In the genomic region with DNA sequence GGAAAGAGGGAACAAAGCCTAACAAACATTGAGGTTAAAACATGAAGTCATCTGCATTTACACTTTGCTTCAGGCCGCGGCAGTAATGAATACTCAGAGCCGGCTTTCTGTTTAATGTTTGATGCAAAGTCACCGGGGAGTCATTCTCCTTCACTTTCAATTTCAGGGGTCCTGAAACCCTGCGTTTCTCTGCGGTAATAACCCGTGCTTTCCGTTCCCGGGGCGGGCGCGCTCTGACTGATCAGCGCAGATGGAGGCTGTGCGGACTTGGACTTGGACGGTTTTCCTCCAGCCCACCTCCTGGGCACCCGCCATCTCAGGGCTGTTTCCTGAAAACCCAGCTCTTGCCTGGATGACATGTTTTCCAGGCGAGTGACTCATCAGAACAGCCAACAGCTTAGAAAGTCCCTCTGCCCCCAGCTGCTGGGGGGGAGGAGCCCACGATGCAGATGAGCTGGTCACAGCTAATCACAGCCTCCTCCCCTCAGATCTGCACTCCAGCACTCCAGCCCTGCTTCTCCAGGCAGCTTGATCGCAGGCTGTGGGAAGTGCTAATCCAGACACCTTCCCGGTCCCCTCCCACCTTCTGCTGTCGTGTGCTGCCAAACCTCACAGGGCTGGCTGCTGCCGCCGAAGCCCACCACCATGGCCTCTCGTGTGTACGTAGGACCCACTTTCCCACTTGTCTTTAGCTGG, we compare ENCODE assay signal across 8 cellular contexts.
A peak's percentile ranks its signal among the peaks of the same experiment; 100 is the strongest.
DNase-seq lines count a peak whose midpoint lies in the region; ATAC-seq, FAIRE-seq and TF ChIP-seq lines count a peak whose summit lies in the region.

No MANE protein-coding gene starts in this region.

- POLR2A ChIA-PET in WTC11 (lab: Charles Lee) = interaction anchor here (1.5 kb wide), 1 partner anchor 26 kb away, joined by 4 read pairs; no protein-coding TSS in a partner anchor

- no peaks in the 10 kb centered on the region for H3K27me3 Mint-ChIP-seq in WTC11 (ENCODE audit: low read depth)
- peaks cover 0 to 3% (median 2%) of the 10 kb centered on the region in 3 donors for H3K27me3 Mint-ChIP-seq in immature natural killer cell (ENCODE audit: low read depth in 3 of 3)

- H3K36me3 ChIP-seq in bronchial epithelial cell (ENCODE audit: control insufficient read depth, insufficient read depth, low read length) = no peaks in the 10 kb centered on the region

- H3K4me3 ChIP-seq in bronchial epithelial cell (ENCODE audit: low read depth, low read length) (peak overlapping the region; percentile 41), skin epidermis (peak overlapping the region; percentile 22 to 46 (median 29))

- H3K4me3 Mint-ChIP-seq in WTC11 = peak overlapping the region; percentile 64
- peak overlapping the region; percentile 76 to 97 (median 91) for H3K4me3 Mint-ChIP-seq in immature natural killer cell

- DNase-seq in SIG-M5 treated with dmso at 0.1 percent for 504 hours (lab: John Stamatoyannopoulos, UW; ENCODE audit: unreplicated experiment) (peak; percentile 71), SIG-M5 (lab: John Stamatoyannopoulos, UW) (no peak), NCI-H2107 (lab: John Stamatoyannopoulos, UW) (peak; percentile 83), WTC11 (ENCODE audit: low spot score) (peak; percentile 82), bronchial epithelial cell (ENCODE audit: low read depth) (peak; percentile 96), immature natural killer cell (peak; percentile 77 to 78 (median 77))

- H3K27me3 ChIP-seq in bronchial epithelial cell (ENCODE audit: control insufficient read depth, insufficient read depth, low read length) = no peaks in the 10 kb centered on the region

- no peaks in the 10 kb centered on the region for H3K36me3 Mint-ChIP-seq in WTC11
- H3K36me3 Mint-ChIP-seq in immature natural killer cell = peaks cover 0 to 3% (median 0%) of the 10 kb centered on the region in 3 donors

- TF ChIP-seq CTCF in WTC11 (IDR thresholded peaks at IDR 0.05) = no peak
- TF ChIP-seq CTCF in bronchial epithelial cell (IDR thresholded peaks at IDR 0.05; ENCODE audit: insufficient read depth, low read length, severe bottlenecking) = no peak

- FAIRE-seq in bronchial epithelial cell (lab: Jason Lieb, UNC) = peak; percentile 40

- H3K27ac Mint-ChIP-seq in WTC11 (peak overlapping the region; percentile 95), immature natural killer cell (peak overlapping the region; percentile 79 to 95 (median 92))

- ATAC-seq in HG03045 (IDR thresholded peaks at IDR 0.05; ENCODE audit: unreplicated experiment) (peak; percentile 68), WTC11 (peak; percentile 96)

- CTCF ChIA-PET in WTC11 (lab: Charles Lee) = interaction anchor here (0.6 to 2.9 kb wide), 8 partner anchors 11 to 406 kb away, joined by 3 to 18 read pairs (median 5); no protein-coding TSS in a partner anchor

- peak overlapping the region; percentile 18 to 93 (median 87) for H3K27ac ChIP-seq in skin epidermis

- H3K4me1 Mint-ChIP-seq in WTC11 (peaks cover 35% of the 10 kb centered on the region), immature natural killer cell (peaks cover 21 to 30% of the 10 kb centered on the region in 2 donors)

- H3K9me3 Mint-ChIP-seq in WTC11 = no peaks in the 10 kb centered on the region
- H3K9me3 Mint-ChIP-seq in immature natural killer cell = no peaks in the 10 kb centered on the region

TF ChIP-seq in WTC11, 78 proteins besides CTCF, POLR2A, EP300 and RAD21 (continues in another document):
- TF ChIP-seq, protein P1, sequence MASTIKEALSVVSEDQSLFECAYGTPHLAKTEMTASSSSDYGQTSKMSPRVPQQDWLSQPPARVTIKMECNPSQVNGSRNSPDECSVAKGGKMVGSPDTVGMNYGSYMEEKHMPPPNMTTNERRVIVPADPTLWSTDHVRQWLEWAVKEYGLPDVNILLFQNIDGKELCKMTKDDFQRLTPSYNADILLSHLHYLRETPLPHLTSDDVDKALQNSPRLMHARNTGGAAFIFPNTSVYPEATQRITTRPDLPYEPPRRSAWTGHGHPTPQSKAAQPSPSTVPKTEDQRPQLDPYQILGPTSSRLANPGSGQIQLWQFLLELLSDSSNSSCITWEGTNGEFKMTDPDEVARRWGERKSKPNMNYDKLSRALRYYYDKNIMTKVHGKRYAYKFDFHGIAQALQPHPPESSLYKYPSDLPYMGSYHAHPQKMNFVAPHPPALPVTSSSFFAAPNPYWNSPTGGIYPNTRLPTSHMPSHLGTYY (CRISPR knock-in tag; IDR thresholded peaks at IDR 0.05) = no peak
- TF ChIP-seq FOXP1 (CRISPR knock-in tag; IDR thresholded peaks at IDR 0.05; ENCODE audit: borderline replicate concordance) (peak; percentile 87; the same call in 1 of the 2 replicates), CREB1 (CRISPR knock-in tag; IDR thresholded peaks at IDR 0.05) (0 out of 2 replicates have a peak, but pooled peaks have one; percentile 76), SP1 (CRISPR knock-in tag; conservative IDR thresholded peaks at IDR 0.05) (peak; percentile 48; the same call in 1 of the 2 replicates), NFE2L1 (CRISPR knock-in tag; IDR thresholded peaks at IDR 0.05) (peak; percentile 87), ZNF232 (CRISPR knock-in tag; IDR thresholded peaks at IDR 0.05) (peak; percentile 69; the same call in 1 of the 2 replicates), CREM (CRISPR knock-in tag; IDR thresholded peaks at IDR 0.05) (peak; percentile 69; the same call in 1 of the 2 replicates), NR1H2 (CRISPR knock-in tag; IDR thresholded peaks at IDR 0.05) (no peak)
- TF ChIP-seq, protein P2, sequence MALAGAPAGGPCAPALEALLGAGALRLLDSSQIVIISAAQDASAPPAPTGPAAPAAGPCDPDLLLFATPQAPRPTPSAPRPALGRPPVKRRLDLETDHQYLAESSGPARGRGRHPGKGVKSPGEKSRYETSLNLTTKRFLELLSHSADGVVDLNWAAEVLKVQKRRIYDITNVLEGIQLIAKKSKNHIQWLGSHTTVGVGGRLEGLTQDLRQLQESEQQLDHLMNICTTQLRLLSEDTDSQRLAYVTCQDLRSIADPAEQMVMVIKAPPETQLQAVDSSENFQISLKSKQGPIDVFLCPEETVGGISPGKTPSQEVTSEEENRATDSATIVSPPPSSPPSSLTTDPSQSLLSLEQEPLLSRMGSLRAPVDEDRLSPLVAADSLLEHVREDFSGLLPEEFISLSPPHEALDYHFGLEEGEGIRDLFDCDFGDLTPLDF (CRISPR knock-in tag; IDR thresholded peaks at IDR 0.05) = 0 out of 2 replicates have a peak, but pooled peaks have one; percentile 34
- TF ChIP-seq, protein P3, sequence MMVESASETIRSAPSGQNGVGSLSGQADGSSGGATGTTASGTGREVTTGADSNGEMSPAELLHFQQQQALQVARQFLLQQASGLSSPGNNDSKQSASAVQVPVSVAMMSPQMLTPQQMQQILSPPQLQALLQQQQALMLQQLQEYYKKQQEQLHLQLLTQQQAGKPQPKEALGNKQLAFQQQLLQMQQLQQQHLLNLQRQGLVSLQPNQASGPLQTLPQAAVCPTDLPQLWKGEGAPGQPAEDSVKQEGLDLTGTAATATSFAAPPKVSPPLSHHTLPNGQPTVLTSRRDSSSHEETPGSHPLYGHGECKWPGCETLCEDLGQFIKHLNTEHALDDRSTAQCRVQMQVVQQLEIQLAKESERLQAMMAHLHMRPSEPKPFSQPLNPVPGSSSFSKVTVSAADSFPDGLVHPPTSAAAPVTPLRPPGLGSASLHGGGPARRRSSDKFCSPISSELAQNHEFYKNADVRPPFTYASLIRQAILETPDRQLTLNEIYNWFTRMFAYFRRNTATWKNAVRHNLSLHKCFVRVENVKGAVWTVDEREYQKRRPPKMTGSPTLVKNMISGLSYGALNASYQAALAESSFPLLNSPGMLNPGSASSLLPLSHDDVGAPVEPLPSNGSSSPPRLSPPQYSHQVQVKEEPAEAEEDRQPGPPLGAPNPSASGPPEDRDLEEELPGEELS (CRISPR knock-in tag; IDR thresholded peaks at IDR 0.05) = 0 out of 2 replicates have a peak, but pooled peaks have one; percentile 10
- TF ChIP-seq, protein P4, sequence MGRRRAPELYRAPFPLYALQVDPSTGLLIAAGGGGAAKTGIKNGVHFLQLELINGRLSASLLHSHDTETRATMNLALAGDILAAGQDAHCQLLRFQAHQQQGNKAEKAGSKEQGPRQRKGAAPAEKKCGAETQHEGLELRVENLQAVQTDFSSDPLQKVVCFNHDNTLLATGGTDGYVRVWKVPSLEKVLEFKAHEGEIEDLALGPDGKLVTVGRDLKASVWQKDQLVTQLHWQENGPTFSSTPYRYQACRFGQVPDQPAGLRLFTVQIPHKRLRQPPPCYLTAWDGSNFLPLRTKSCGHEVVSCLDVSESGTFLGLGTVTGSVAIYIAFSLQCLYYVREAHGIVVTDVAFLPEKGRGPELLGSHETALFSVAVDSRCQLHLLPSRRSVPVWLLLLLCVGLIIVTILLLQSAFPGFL (CRISPR knock-in tag; IDR thresholded peaks at IDR 0.05; ENCODE audit: borderline replicate concordance) = no peak
- TF ChIP-seq, protein P5, sequence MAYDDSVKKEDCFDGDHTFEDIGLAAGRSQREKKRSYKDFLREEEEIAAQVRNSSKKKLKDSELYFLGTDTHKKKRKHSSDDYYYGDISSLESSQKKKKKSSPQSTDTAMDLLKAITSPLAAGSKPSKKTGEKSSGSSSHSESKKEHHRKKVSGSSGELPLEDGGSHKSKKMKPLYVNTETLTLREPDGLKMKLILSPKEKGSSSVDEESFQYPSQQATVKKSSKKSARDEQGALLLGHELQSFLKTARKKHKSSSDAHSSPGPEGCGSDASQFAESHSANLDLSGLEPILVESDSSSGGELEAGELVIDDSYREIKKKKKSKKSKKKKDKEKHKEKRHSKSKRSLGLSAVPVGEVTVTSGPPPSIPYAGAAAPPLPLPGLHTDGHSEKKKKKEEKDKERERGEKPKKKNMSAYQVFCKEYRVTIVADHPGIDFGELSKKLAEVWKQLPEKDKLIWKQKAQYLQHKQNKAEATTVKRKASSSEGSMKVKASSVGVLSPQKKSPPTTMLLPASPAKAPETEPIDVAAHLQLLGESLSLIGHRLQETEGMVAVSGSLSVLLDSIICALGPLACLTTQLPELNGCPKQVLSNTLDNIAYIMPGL (CRISPR knock-in tag; IDR thresholded peaks at IDR 0.05) = no peak
- TF ChIP-seq, protein P6, sequence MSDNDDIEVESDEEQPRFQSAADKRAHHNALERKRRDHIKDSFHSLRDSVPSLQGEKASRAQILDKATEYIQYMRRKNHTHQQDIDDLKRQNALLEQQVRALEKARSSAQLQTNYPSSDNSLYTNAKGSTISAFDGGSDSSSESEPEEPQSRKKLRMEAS (CRISPR knock-in tag; IDR thresholded peaks at IDR 0.05) = peak; percentile 81; the same call in 1 of the 2 replicates
- TF ChIP-seq, protein P7, sequence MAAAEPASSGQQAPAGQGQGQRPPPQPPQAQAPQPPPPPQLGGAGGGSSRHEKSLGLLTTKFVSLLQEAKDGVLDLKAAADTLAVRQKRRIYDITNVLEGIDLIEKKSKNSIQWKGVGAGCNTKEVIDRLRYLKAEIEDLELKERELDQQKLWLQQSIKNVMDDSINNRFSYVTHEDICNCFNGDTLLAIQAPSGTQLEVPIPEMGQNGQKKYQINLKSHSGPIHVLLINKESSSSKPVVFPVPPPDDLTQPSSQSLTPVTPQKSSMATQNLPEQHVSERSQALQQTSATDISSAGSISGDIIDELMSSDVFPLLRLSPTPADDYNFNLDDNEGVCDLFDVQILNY (CRISPR knock-in tag; IDR thresholded peaks at IDR 0.05) = 0 out of 2 replicates have a peak, but pooled peaks have one; percentile 66
